Comparison of ENCODE assay signal across 7 cellular contexts in genomic region chr16:58462997-58463891, GRCh38. TPM values are rescaled to one million over a fixed set of nuclear protein-coding genes. Genes with fewer than 3 reads are reported as not detected.
DNase-seq lines count a peak whose midpoint lies in the region; ATAC-seq and TF ChIP-seq lines count a peak whose summit lies in the region.

No MANE protein-coding gene starts in this region.

- TF ChIP-seq POLR2A in gastroesophageal sphincter (IDR thresholded peaks at IDR 0.05) (no peak), sigmoid colon (IDR thresholded peaks at IDR 0.05) (no peak)

- peaks cover 60% of the 10 kb centered on the region for H3K27me3 ChIP-seq in gastroesophageal sphincter
- H3K27me3 ChIP-seq in sigmoid colon: peaks cover 38 to 62% (median 58%) of the 10 kb centered on the region in 3 donors

- no peaks in the 10 kb centered on the region for H3K36me3 ChIP-seq in gastroesophageal sphincter
- H3K36me3 ChIP-seq in sigmoid colon: no peaks in the 10 kb centered on the region

- H3K9me3 ChIP-seq in gastroesophageal sphincter (no peaks in the 10 kb centered on the region), sigmoid colon (no peaks in the 10 kb centered on the region)

- DNase-seq in GM20000 (ENCODE audit: low spot score) (peak; percentile 65), SK-N-DZ (ENCODE audit: low spot score) (peak; percentile 65), sigmoid colon (no peak), globus pallidus (ENCODE audit: low spot score) (no peak)

- intact Hi-C loops in sigmoid colon (cut with DNase I): no loop called here

- TF ChIP-seq CTCF in GM20000 (IDR thresholded peaks at IDR 0.05; ENCODE audit: extremely low read depth, missing control alignments): no peak
- TF ChIP-seq CTCF in gastroesophageal sphincter (IDR thresholded peaks at IDR 0.05): no peak
- no peak for TF ChIP-seq CTCF in sigmoid colon (IDR thresholded peaks at IDR 0.05)

- ATAC-seq in gastroesophageal sphincter (peak; percentile 35), GM21717 (IDR thresholded peaks at IDR 0.05; ENCODE audit: unreplicated experiment) (no peak), GM21381 (IDR thresholded peaks at IDR 0.05; ENCODE audit: unreplicated experiment) (no peak)

- H3K27ac ChIP-seq in gastroesophageal sphincter (no peak overlapping the region), sigmoid colon (no peak overlapping the region)

- H3K4me1 ChIP-seq in gastroesophageal sphincter (peaks cover 0 to 24% (median 13%) of the 10 kb centered on the region in 3 donors), sigmoid colon (peaks cover 0 to 26% (median 19%) of the 10 kb centered on the region in 4 donors)

- WGBS in gastroesophageal sphincter (ENCODE audit: low coverage in 1 of 2), 2 donors: no CpG with 5 or more reads among the region's 106 CpGs
- 2 to 3% methylated on average over 106 of the region's 106 CpGs for WGBS in sigmoid colon, 2 donors

- H3K4me3 ChIP-seq in gastroesophageal sphincter (peak overlapping the region; percentile 0 to 63), sigmoid colon (peak overlapping the region in 3 of 4 donors; percentile 41 to 54 (median 50))

- TF ChIP-seq EP300 in gastroesophageal sphincter (IDR thresholded peaks at IDR 0.05): no peak
- TF ChIP-seq EP300 in sigmoid colon (IDR thresholded peaks at IDR 0.05): no peak

RNA-seq across cellular contexts. Expression of gene NDRG4, which starts 36.7 kb away (rescaled TPM):
- polyA plus RNA-seq in SK-N-DZ (2014; cell fraction: cytosol; rRNA removed): 142 and 156 TPM in 2 replicates
- polyA plus RNA-seq in SK-N-DZ (2014; cell fraction: nucleus; rRNA removed): 256 and 322 TPM in 2 replicates
- total RNA-seq in gastroesophageal sphincter (1 to 10 TPM; 1.9 to 8.0 (median 7.0) TPM), sigmoid colon (10 to 100 TPM in 3 of 4 donors, 1 to 10 TPM in 1; 6.4 to 21.0 (median 16.8) TPM)
- polyA plus RNA-seq in sigmoid colon: 10 to 100 TPM in 1 of 3 donors, 1 to 10 TPM in 2; 3.6 to 17.3 (median 9.4) TPM

RNA-seq across cellular contexts. Expression of gene SETD6, which starts 52.1 kb away (rescaled TPM):
- 39.1 and 40.9 TPM in 2 replicates for polyA plus RNA-seq in SK-N-DZ (2014; cell fraction: cytosol; rRNA removed)
- 179 and 180 TPM in 2 replicates for polyA plus RNA-seq in SK-N-DZ (2014; cell fraction: nucleus; rRNA removed)
- total RNA-seq in gastroesophageal sphincter (10 to 100 TPM; 15.5 to 19.8 (median 17.5) TPM), sigmoid colon (10 to 100 TPM; 15.5 to 23.5 (median 19.9) TPM)
- 10 to 100 TPM in 1 of 3 donors, 1 to 10 TPM in 2; 3.6 to 11.6 (median 4.6) TPM for polyA plus RNA-seq in sigmoid colon

Comparison
In these comparisons a context has a peak if more than half of its experiments do, and no peak if none do; other contexts are left out.
1. DNase-seq: peak in GM20000 (single experiment) and SK-N-DZ (single experiment); none in sigmoid colon (single experiment) and globus pallidus (single experiment).